In the genomic region with DNA sequence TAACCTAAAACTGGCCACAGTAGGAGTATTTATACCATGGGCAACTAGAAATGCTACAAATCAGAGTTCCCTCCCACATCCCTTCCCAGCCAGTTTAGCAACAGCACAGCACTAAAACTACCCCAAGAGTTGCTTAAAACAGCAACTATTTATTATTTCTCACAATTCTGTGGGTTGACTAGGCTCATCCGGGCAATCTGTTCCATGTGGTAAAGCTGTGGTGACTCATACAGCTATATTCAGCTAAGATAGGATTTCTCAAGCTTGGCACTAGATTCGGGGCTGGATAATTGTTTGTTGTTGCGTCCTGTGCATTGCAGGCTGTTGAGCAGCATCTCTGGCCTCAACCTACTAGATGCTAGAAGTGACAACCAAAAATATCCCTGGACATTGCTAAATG, we compare ENCODE assay signal across 8 cellular contexts. TPM values are rescaled to one million over a fixed set of nuclear protein-coding genes. Genes with fewer than 3 reads are reported as not detected.
DNase-seq lines count a peak whose midpoint lies in the region; ATAC-seq and TF ChIP-seq lines count a peak whose summit lies in the region.

No MANE protein-coding gene starts in this region.

- H3K36me3 Mint-ChIP-seq in activated CD4-positive, alpha-beta memory T cell treated with anti-CD3 and anti-CD28 coated beads, Interleukin-2, amount 10 ng/mL, durations not matched to agents 7 days and 5 days (ENCODE audit: low read depth), result peaks cover 5% of the 10 kb centered on the region
- no peaks in the 10 kb centered on the region for H3K36me3 Mint-ChIP-seq in glutamatergic neuron (ENCODE audit: unreplicated experiment)

- H3K27me3 Mint-ChIP-seq in activated CD4-positive, alpha-beta memory T cell treated with anti-CD3 and anti-CD28 coated beads, Interleukin-2, amount 10 ng/mL, durations not matched to agents 7 days and 5 days, result no peaks in the 10 kb centered on the region
- H3K27me3 Mint-ChIP-seq in glutamatergic neuron (ENCODE audit: unreplicated experiment), result no peaks in the 10 kb centered on the region

- peaks cover 44% of the 10 kb centered on the region for H3K4me1 Mint-ChIP-seq in activated CD4-positive, alpha-beta memory T cell treated with anti-CD3 and anti-CD28 coated beads, Interleukin-2, amount 10 ng/mL, durations not matched to agents 7 days and 5 days
- H3K4me1 Mint-ChIP-seq in glutamatergic neuron (ENCODE audit: low read depth, unreplicated experiment), result no peaks in the 10 kb centered on the region

- peak; percentile 18 for DNase-seq in stimulated activated naive CD4-positive, alpha-beta T cell treated with Interleukin-2 at 50 U/mL for 16 hours (lab: John Stamatoyannopoulos, UW)
- DNase-seq in stimulated activated naive CD4-positive, alpha-beta T cell (lab: John Stamatoyannopoulos, UW), result no peak
- peak; percentile 60 for DNase-seq in activated CD4-positive, alpha-beta memory T cell treated with anti-CD3 and anti-CD28 coated beads, Interleukin-2, amount 10 ng/mL, durations not matched to agents 7 days and 5 days
- DNase-seq in right cardiac atrium (no peak), glutamatergic neuron (no peak), NCI-H510A treated with DMSO at 0.1 percent for 48 hours (lab: John Stamatoyannopoulos, UW) (no peak), NCI-H82 treated with DMSO at 0.1 percent for 48 hours (lab: John Stamatoyannopoulos, UW; ENCODE audit: unreplicated experiment) (no peak)

- H3K27me3 ChIP-seq in right cardiac atrium (ENCODE audit: control insufficient read depth, insufficient read depth), result no peaks in the 10 kb centered on the region

- no peak overlapping the region for H3K4me3 ChIP-seq in right cardiac atrium (ENCODE audit: low read length)

- intact Hi-C loops in right cardiac atrium (cut with DNase I), result loop anchor here in 2 of 4 donors (5.0 kb wide), 2 partner anchors 236 to 241 kb away; no protein-coding TSS in a partner anchor

- no peaks in the 10 kb centered on the region for H3K9me3 ChIP-seq in right cardiac atrium (ENCODE audit: control insufficient read depth, low read length)

- H3K4me1 ChIP-seq in right cardiac atrium (ENCODE audit: control insufficient read depth, insufficient read depth, low read length), result no peaks in the 10 kb centered on the region

- no peak overlapping the region for H3K27ac ChIP-seq in right cardiac atrium (ENCODE audit: low read length)

- TF ChIP-seq CTCF in glutamatergic neuron (IDR thresholded peaks at IDR 0.05; ENCODE audit: partially characterized antibody, unreplicated experiment), result no peak

- POLR2A ChIA-PET in activated CD4-positive, alpha-beta memory T cell treated with anti-CD3 and anti-CD28 coated beads, Interleukin-2, amount 10 ng/mL, durations not matched to agents 7 days and 5 days (lab: Charles Lee), result interaction anchor here (0.6 to 3.3 kb wide), 18 partner anchors 8 to 280 kb away, joined by 3 to 41 read pairs (median 10); partner anchors contain the start of genes CITED2, HECA, REPS1 and TXLNB

- no peak overlapping the region for H3K4me3 Mint-ChIP-seq in activated CD4-positive, alpha-beta memory T cell treated with anti-CD3 and anti-CD28 coated beads, Interleukin-2, amount 10 ng/mL, durations not matched to agents 7 days and 5 days
- H3K4me3 Mint-ChIP-seq in glutamatergic neuron (ENCODE audit: unreplicated experiment), result no peak overlapping the region

- 77% methylated on average over 3 of the region's 3 CpGs for WGBS in right cardiac atrium

- ATAC-seq in right cardiac atrium (peak; percentile 51 to 54), HG03571 (IDR thresholded peaks at IDR 0.05; ENCODE audit: unreplicated experiment) (no peak)

- CTCF ChIA-PET in activated CD4-positive, alpha-beta memory T cell treated with anti-CD3 and anti-CD28 coated beads, Interleukin-2, amount 10 ng/mL, durations not matched to agents 7 days and 5 days (lab: Charles Lee), result interaction anchor here (0.8 to 3.7 kb wide), 12 partner anchors 8 to 249 kb away, joined by 3 to 42 read pairs (median 12); partner anchors contain the start of genes CITED2, HECA and TXLNB

- H3K9me3 Mint-ChIP-seq in activated CD4-positive, alpha-beta memory T cell treated with anti-CD3 and anti-CD28 coated beads, Interleukin-2, amount 10 ng/mL, durations not matched to agents 7 days and 5 days, result peaks cover under 1% of the 10 kb centered on the region
- H3K9me3 Mint-ChIP-seq in glutamatergic neuron (ENCODE audit: unreplicated experiment), result no peaks in the 10 kb centered on the region

- peak overlapping the region; percentile 95 for H3K27ac Mint-ChIP-seq in activated CD4-positive, alpha-beta memory T cell treated with anti-CD3 and anti-CD28 coated beads, Interleukin-2, amount 10 ng/mL, durations not matched to agents 7 days and 5 days
- H3K27ac Mint-ChIP-seq in glutamatergic neuron (ENCODE audit: unreplicated experiment), result no peak overlapping the region

RNA-seq across cellular contexts. Expression of gene HECA, which starts 8.6 kb away (rescaled TPM):
- total RNA-seq in activated CD4-positive, alpha-beta memory T cell treated with anti-CD3 and anti-CD28 coated beads, Interleukin-2, amount 10 ng/mL, durations not matched to agents 7 days and 5 days, result 10 to 100 TPM; 78.9 to 81.7 TPM
- total RNA-seq in right cardiac atrium, result 10 to 100 TPM; 43.7 to 50.9 (median 48.1) TPM
- polyA plus RNA-seq in right cardiac atrium, result 19.4 TPM
- total RNA-seq in glutamatergic neuron (ENCODE audit: unreplicated experiment), result 21.0 TPM

Comparison
In these comparisons a context has a peak if more than half of its experiments do, and no peak if none do; other contexts are left out.
1. DNase-seq: peak in stimulated activated naive CD4-positive, alpha-beta T cell treated with Interleukin-2 at 50 U/mL for 16 hours (single experiment) and activated CD4-positive, alpha-beta memory T cell treated with anti-CD3 and anti-CD28 coated beads, Interleukin-2, amount 10 ng/mL, durations not matched to agents 7 days and 5 days (single experiment); none in stimulated activated naive CD4-positive, alpha-beta T cell (0 of 6), right cardiac atrium (0 of 3), glutamatergic neuron (single experiment), NCI-H510A treated with DMSO at 0.1 percent for 48 hours (single experiment) and NCI-H82 treated with DMSO at 0.1 percent for 48 hours (single experiment).